In genomic region chrX:130682990-130683389, GRCh38 we compare ENCODE assay signal across 16 cellular contexts.
A peak's percentile ranks its signal among the peaks of the same experiment; 100 is the strongest.
DNase-seq lines count a peak whose midpoint lies in the region; ATAC-seq, FAIRE-seq and TF ChIP-seq lines count a peak whose summit lies in the region.
"Had no signal": no experiment of that assay in that cellular context is flagged by ENCODE, and none has a peak within 500 bp of the region (broad histone marks: within the 10 kb centered on the region; RNA-seq: fewer than 3 reads in every experiment).

No MANE protein-coding gene starts in this region.

- H3K9me3 Mint-ChIP-seq in astrocyte (ENCODE audit: unreplicated experiment) = peaks cover 2% of the 10 kb centered on the region
- H3K9me3 Mint-ChIP-seq: activated CD4-positive, alpha-beta T cell treated with anti-CD3 and anti-CD28 coated beads, Interleukin-2, amount 10 ng/mL, durations not matched to agents 7 days and 5 days; activated T-cell treated with anti-CD3 and anti-CD28 coated beads, Interleukin-2, amount 50 U/mL, for 4 hours; IgD-negative memory B cell had no signal

- H3K27me3 ChIP-seq in AG04450 (ENCODE audit: control insufficient read depth, insufficient read depth, low read length) (no peaks in the 10 kb centered on the region), astrocyte (ENCODE audit: insufficient read depth, low read length) (no peaks in the 10 kb centered on the region)

- no peak for ATAC-seq in HG03039 (IDR thresholded peaks at IDR 0.05; ENCODE audit: unreplicated experiment)
- no peak for ATAC-seq in GM21528 (IDR thresholded peaks at IDR 0.05; ENCODE audit: low FRiP score, unreplicated experiment)
- ATAC-seq: activated T-cell treated with anti-CD3 and anti-CD28 coated beads, Interleukin-2, amount 50 U/mL, for 4 hours had no signal

- CTCF ChIA-PET in AG04450 (lab: Charles Lee) (no interaction called here), HEK293T (lab: Yijun Ruan, JAX) (interaction anchor here (1.5 to 1.7 kb wide), 2 partner anchors 107 to 234 kb away, joined by 5 to 6 read pairs; no protein-coding TSS in a partner anchor)

- H3K27ac Mint-ChIP-seq in astrocyte (ENCODE audit: unreplicated experiment) = peak overlapping the region; percentile 67
- H3K27ac Mint-ChIP-seq: activated CD4-positive, alpha-beta T cell treated with anti-CD3 and anti-CD28 coated beads, Interleukin-2, amount 10 ng/mL, durations not matched to agents 7 days and 5 days; IgD-negative memory B cell had no signal

- TF ChIP-seq CTCF in AG04450 (IDR thresholded peaks at IDR 0.05; ENCODE audit: low read depth, low read length) (no peak), astrocyte (IDR thresholded peaks at IDR 0.05; ENCODE audit: insufficient read depth, low read depth, low read length) (no peak)

- H3K36me3 ChIP-seq in astrocyte (ENCODE audit: insufficient read depth, low read length) = no peaks in the 10 kb centered on the region

- peak overlapping the region; percentile 82 for H3K4me2 ChIP-seq in astrocyte (ENCODE audit: low read length)

- H3K4me3 ChIP-seq in AG04450 (ENCODE audit: low read depth, low read length) (no peak overlapping the region), astrocyte (ENCODE audit: insufficient read depth, low read depth, low read length) (no peak overlapping the region)

- peak overlapping the region; percentile 39 for H3K27ac ChIP-seq in AG04450 (ENCODE audit: low read depth, low read length)
- peak overlapping the region; percentile 82 for H3K27ac ChIP-seq in astrocyte (ENCODE audit: low read depth, low read length)

- POLR2A ChIA-PET in AG04450 (lab: Yijun Ruan, JAX) = no interaction called here
- POLR2A ChIA-PET in HEK293T (lab: Yijun Ruan, JAX) = no interaction called here

- H3K27me3 Mint-ChIP-seq in astrocyte (ENCODE audit: low read depth, unreplicated experiment) = no peaks in the 10 kb centered on the region
- H3K27me3 Mint-ChIP-seq: activated CD4-positive, alpha-beta T cell treated with anti-CD3 and anti-CD28 coated beads, Interleukin-2, amount 10 ng/mL, durations not matched to agents 7 days and 5 days; IgD-negative memory B cell had no signal

- peaks cover 18% of the 10 kb centered on the region for H3K4me1 Mint-ChIP-seq in astrocyte (ENCODE audit: low read depth, unreplicated experiment)
- H3K4me1 Mint-ChIP-seq: activated CD4-positive, alpha-beta T cell treated with anti-CD3 and anti-CD28 coated beads, Interleukin-2, amount 10 ng/mL, durations not matched to agents 7 days and 5 days had no signal

- peak; percentile 88 for FAIRE-seq in astrocyte (lab: Jason Lieb, UNC)
- FAIRE-seq: endometrium, keratinocyte had no signal

- H4K20me1 ChIP-seq in astrocyte (ENCODE audit: insufficient read depth, low read length) = no peaks in the 10 kb centered on the region

- peak overlapping the region; percentile 59 for H3K9ac ChIP-seq in astrocyte (ENCODE audit: low read length)

- H3K79me2 ChIP-seq in astrocyte (ENCODE audit: insufficient read depth, low read length) = no peaks in the 10 kb centered on the region

- peaks cover 12% of the 10 kb centered on the region for H3K36me3 Mint-ChIP-seq in astrocyte (ENCODE audit: low read depth, unreplicated experiment)

- H3K9me3 ChIP-seq in AG04450 (ENCODE audit: control insufficient read depth, insufficient read depth, low read length) = no peaks in the 10 kb centered on the region
- H3K9me3 ChIP-seq in astrocyte (ENCODE audit: insufficient read depth, low read depth, low read length) = no peaks in the 10 kb centered on the region

- H3K4me1 ChIP-seq in astrocyte (ENCODE audit: insufficient read depth, low read length) = peaks cover 10% of the 10 kb centered on the region

- DNase-seq in AG04450 (ENCODE audit: low read depth, low spot score) = no peak
- peak; percentile 19 for DNase-seq in HEK293T (ENCODE audit: extremely low spot score)
- DNase-seq in astrocyte (ENCODE audit: low read depth) = peak; percentile 37
- DNase-seq in islet precursor cell = peak; percentile 57
- DNase-seq in DMS53 (lab: John Stamatoyannopoulos, UW) = no peak
- no peak for DNase-seq in stimulated activated naive CD4-positive, alpha-beta T cell (lab: John Stamatoyannopoulos, UW)
- DNase-seq: activated CD4-positive, alpha-beta T cell treated with anti-CD3 and anti-CD28 coated beads, Interleukin-2, amount 10 ng/mL, durations not matched to agents 7 days and 5 days; activated T-cell treated with anti-CD3 and anti-CD28 coated beads, Interleukin-2, amount 50 U/mL, for 4 hours; cerebellar nuclear complex; occipital lobe; SHP77 treated with DMSO at 0.1 percent for 48 hours had no signal

- H2AFZ ChIP-seq in astrocyte (ENCODE audit: low read depth, low read length) = no peak overlapping the region

- no peak overlapping the region for H3K4me3 Mint-ChIP-seq in astrocyte (ENCODE audit: unreplicated experiment)
- H3K4me3 Mint-ChIP-seq: activated CD4-positive, alpha-beta T cell treated with anti-CD3 and anti-CD28 coated beads, Interleukin-2, amount 10 ng/mL, durations not matched to agents 7 days and 5 days; activated T-cell treated with anti-CD3 and anti-CD28 coated beads, Interleukin-2, amount 50 U/mL, for 4 hours; IgD-negative memory B cell had no signal

TF ChIP-seq in HEK293T, 16 proteins besides CTCF, POLR2A, EP300 and RAD21:
- TF ChIP-seq ARNT (IDR thresholded peaks at IDR 0.05) = no peak
- TF ChIP-seq FOXK2 (IDR thresholded peaks at IDR 0.05) = no peak
- peak; percentile 48; the same call in 1 of the 2 replicates for TF ChIP-seq PKNOX1 (IDR thresholded peaks at IDR 0.05)
- TF ChIP-seq NFRKB (IDR thresholded peaks at IDR 0.05) = no peak
- TF ChIP-seq FOXM1 (IDR thresholded peaks at IDR 0.05; ENCODE audit: borderline replicate concordance) = no peak
- TF ChIP-seq BHLHE40 (IDR thresholded peaks at IDR 0.05; ENCODE audit: borderline replicate concordance) = no peak
- TF ChIP-seq ZNF384 (IDR thresholded peaks at IDR 0.05) = no peak

Comparison
In these comparisons a context has a peak if more than half of its experiments do, and no peak if none do; other contexts are left out.
1. DNase-seq: peak in HEK293T (single experiment), astrocyte (single experiment) and islet precursor cell (single experiment); none in AG04450 (single experiment), DMS53 (single experiment) and stimulated activated naive CD4-positive, alpha-beta T cell (0 of 6).